Comparison of ENCODE assay signal across 21 cellular contexts in genomic region chr5:115605436-115605835, GRCh38. TPM values are rescaled to one million over a fixed set of nuclear protein-coding genes. Genes with fewer than 3 reads are reported as not detected.
DNase-seq lines count a peak whose midpoint lies in the region; ATAC-seq and TF ChIP-seq lines count a peak whose summit lies in the region.
"Had no signal": no experiment of that assay in that cellular context is flagged by ENCODE, and none has a peak within 500 bp of the region (broad histone marks: within the 10 kb centered on the region; RNA-seq: fewer than 3 reads in every experiment).

No MANE protein-coding gene starts in this region.

- no peak overlapping the region for H3K27ac ChIP-seq in HEK293 (ENCODE audit: extremely low read depth, low read depth, low read length)

- H3K9me3 ChIP-seq in HEK293 (ENCODE audit: control insufficient read depth, insufficient read depth, low read depth, low read length), result no peaks in the 10 kb centered on the region
- H3K9me3 ChIP-seq: BE2C had no signal

- H3K36me3 Mint-ChIP-seq in IgD-negative memory B cell (peaks cover 2% of the 10 kb centered on the region), chondrocyte (ENCODE audit: low read depth) (peaks cover 4% of the 10 kb centered on the region)
- H3K36me3 Mint-ChIP-seq in stimulated activated memory B cell treated with anti-CD40 and anti-IgM and Interleukin-4, amounts not matched to agents 10 μg/mL and 1 μg/mL and 100 μg/mL, for 72 hours, result peaks cover 14% of the 10 kb centered on the region

- peaks cover 0 to 16% of the 10 kb centered on the region in 2 experiments; a peak in 1 of 3 replicates for H3K36me3 ChIP-seq in HEK293 (ENCODE audit: control insufficient read depth in 2 of 2, insufficient read depth in 1 of 2, low read length in 2 of 2)

- H3K4me1 Mint-ChIP-seq in IgD-negative memory B cell, result peaks cover 38 to 44% (median 44%) of the 10 kb centered on the region in 3 donors
- H3K4me1 Mint-ChIP-seq in chondrocyte (ENCODE audit: low read depth), result peaks cover 15% of the 10 kb centered on the region
- peaks cover 63% of the 10 kb centered on the region for H3K4me1 Mint-ChIP-seq in stimulated activated memory B cell treated with anti-CD40 and anti-IgM and Interleukin-4, amounts not matched to agents 10 μg/mL and 1 μg/mL and 100 μg/mL, for 72 hours

- CTCF ChIA-PET in HEK293 (lab: Yijun Ruan, JAX), result no interaction called here

- no peak for TF ChIP-seq CTCF in HEK293 (tag by site-specific recombination; IDR thresholded peaks at IDR 0.05)
- no peak for TF ChIP-seq CTCF in chondrocyte (IDR thresholded peaks at IDR 0.05)

- H3K4me3 Mint-ChIP-seq in IgD-negative memory B cell (peak overlapping the region in 1 of 4 donors; percentile 88), chondrocyte (ENCODE audit: unreplicated experiment) (no peak overlapping the region)
- H3K4me3 Mint-ChIP-seq in stimulated activated memory B cell treated with anti-CD40 and anti-IgM and Interleukin-4, amounts not matched to agents 10 μg/mL and 1 μg/mL and 100 μg/mL, for 72 hours, result no peak overlapping the region
- H3K4me3 Mint-ChIP-seq: CD4-positive, CD25-positive, alpha-beta regulatory T cell; CD8-positive, alpha-beta memory T cell; H9 had no signal

- H3K4me3 ChIP-seq in HEK293 (ENCODE audit: low read depth, low read length), result no peak overlapping the region
- H3K4me3 ChIP-seq: GM12878 had no signal

- peaks cover 3% of the 10 kb centered on the region for H3K4me1 ChIP-seq in HEK293 (ENCODE audit: control insufficient read depth, insufficient read depth, low read length)
- H3K4me1 ChIP-seq: BE2C had no signal

- H3K9me3 Mint-ChIP-seq in IgD-negative memory B cell (no peaks in the 10 kb centered on the region), chondrocyte (ENCODE audit: low read depth) (no peaks in the 10 kb centered on the region)
- no peaks in the 10 kb centered on the region for H3K9me3 Mint-ChIP-seq in stimulated activated memory B cell treated with anti-CD40 and anti-IgM and Interleukin-4, amounts not matched to agents 10 μg/mL and 1 μg/mL and 100 μg/mL, for 72 hours
- H3K9me3 Mint-ChIP-seq: CD8-positive, alpha-beta memory T cell; H9 had no signal

- no peak for ATAC-seq in stimulated activated memory B cell treated with anti-CD40 and anti-IgM and Interleukin-4, amounts not matched to agents 10 μg/mL and 1 μg/mL and 100 μg/mL, for 72 hours
- ATAC-seq: GM12878, HepG2 had no signal

- H3K27me3 Mint-ChIP-seq in IgD-negative memory B cell (no peaks in the 10 kb centered on the region), chondrocyte (ENCODE audit: low read depth) (no peaks in the 10 kb centered on the region)
- no peaks in the 10 kb centered on the region for H3K27me3 Mint-ChIP-seq in stimulated activated memory B cell treated with anti-CD40 and anti-IgM and Interleukin-4, amounts not matched to agents 10 μg/mL and 1 μg/mL and 100 μg/mL, for 72 hours
- H3K27me3 Mint-ChIP-seq: CD4-positive, CD25-positive, alpha-beta regulatory T cell; CD8-positive, alpha-beta memory T cell had no signal

- DNase-seq in chondrocyte (ENCODE audit: low spot score) (no peak), NCI-H524 (lab: John Stamatoyannopoulos, UW) (no peak), activated T-cell treated with anti-CD3 and anti-CD28 coated beads for 4 hours (no peak)
- DNase-seq: ACHN; BE2C; C1 segment of cervical spinal cord; CD4-positive, CD25-positive, alpha-beta regulatory T cell; CD8-positive, alpha-beta memory T cell; COR-L47; DMS 273 treated with DMSO at 0.1 percent for 48 hours; DMS53; DND-41; EL; H9 had no signal

- POLR2A ChIA-PET in HEK293 (lab: Yijun Ruan, JAX), result no interaction called here

- H3K27ac Mint-ChIP-seq in IgD-negative memory B cell (peak overlapping the region in 2 of 3 donors; percentile 53 to 76), chondrocyte (ENCODE audit: unreplicated experiment) (peak overlapping the region; percentile 24)
- H3K27ac Mint-ChIP-seq in stimulated activated memory B cell treated with anti-CD40 and anti-IgM and Interleukin-4, amounts not matched to agents 10 μg/mL and 1 μg/mL and 100 μg/mL, for 72 hours, result peak overlapping the region; percentile 68
- H3K27ac Mint-ChIP-seq: CD4-positive, CD25-positive, alpha-beta regulatory T cell; H9 had no signal

TF ChIP-seq in HEK293, 187 proteins besides CTCF, POLR2A, EP300 and RAD21:
- TF ChIP-seq ZNF677 (tag by site-specific recombination; IDR thresholded peaks at IDR 0.05), result peak; percentile 98
- TF ChIP-seq ZNF776 (tag by site-specific recombination; IDR thresholded peaks at IDR 0.05; ENCODE audit: borderline replicate concordance), result no peak

RNA-seq across cellular contexts. Expression of gene TICAM2, which starts 3.2 kb away (rescaled TPM):
- 4.4 TPM for polyA plus RNA-seq in IgD-negative memory B cell
- total RNA-seq in chondrocyte, result 3.2 to 4.7 TPM (median 4.0 TPM) in 3 replicates
- total RNA-seq: G401, H1 had no signal
- polyA plus RNA-seq: HepG2 had no signal

RNA-seq across cellular contexts. Expression of gene TMED7, which starts 20.4 kb away (rescaled TPM):
- polyA plus RNA-seq in IgD-negative memory B cell, result 26.0 TPM
- 122 to 146 TPM (median 132 TPM) in 3 replicates for total RNA-seq in chondrocyte
